In genomic region chr1:21910528-21911204, GRCh38 we compare ENCODE assay signal across 9 cellular contexts. TPM values are rescaled to one million over a fixed set of nuclear protein-coding genes. Genes with fewer than 3 reads are reported as not detected.
DNase-seq lines count a peak whose midpoint lies in the region; ATAC-seq, FAIRE-seq and TF ChIP-seq lines count a peak whose summit lies in the region.
"Had no signal": no experiment of that assay in that cellular context is flagged by ENCODE, and none has a peak within 500 bp of the region (broad histone marks: within the 10 kb centered on the region; RNA-seq: fewer than 3 reads in every experiment).

No MANE protein-coding gene starts in this region.

- no peak for TF ChIP-seq EP300 in K562 (IDR thresholded peaks at IDR 0.05; ENCODE audit: low read length)

- H4K20me1 ChIP-seq in K562 (replicated peaks; ENCODE audit: control insufficient read depth, insufficient read depth, low read length) = no peaks in the 10 kb centered on the region

- H3K4me3 ChIP-seq in K562 (no peak overlapping the region), mucosa of stomach (ENCODE audit: low read length) (no peak overlapping the region), testis (no peak overlapping the region), BE2C (ENCODE audit: low read depth, low read length) (no peak overlapping the region)

- H3K36me3 ChIP-seq in K562 (ENCODE audit: control insufficient read depth, insufficient read depth, low read length) = peaks cover 34% of the 10 kb centered on the region
- H3K36me3 ChIP-seq in mucosa of stomach (ENCODE audit: control insufficient read depth, insufficient read depth, low read length) = no peaks in the 10 kb centered on the region
- no peaks in the 10 kb centered on the region for H3K36me3 ChIP-seq in testis (ENCODE audit: low read depth, missing control alignments)
- H3K36me3 ChIP-seq in BE2C = no peaks in the 10 kb centered on the region

- H3K4me2 ChIP-seq in K562 (ENCODE audit: insufficient read depth, low read length) = peak overlapping the region; percentile 1; the same call in 1 of the 2 replicates

- DNase-seq in NCI-H345 (lab: John Stamatoyannopoulos, UW) (peak; percentile 10), K562 (ENCODE audit: extremely low read depth in 1 of 4, low spot score in 3 of 4) (no peak), testis (no peak), globus pallidus (ENCODE audit: low spot score) (no peak), DMS79 treated with DMSO at 0.1 percent for 48 hours (lab: John Stamatoyannopoulos, UW) (no peak), BE2C (no peak)
- DNase-seq: NCI-H748 treated with DMSO at 0.1 percent for 48 hours, T1000 had no signal

- in situ Hi-C loops in K562 (cut with MboI) = no loop called here

- intact Hi-C loops in K562 (cut with micrococcal nuclease) = no loop called here
- intact Hi-C loops in testis (cut with DNase I; ENCODE audit: low total_unique reads) = no loop called here

- POLR2A ChIA-PET in K562 (lab: Yijun Ruan, JAX) = interaction anchor here (0.6 to 3.4 kb wide), 4 partner anchors 10 to 186 kb away, joined by 3 to 18 read pairs (median 7); no protein-coding TSS in a partner anchor

- H3K9ac ChIP-seq in K562 (ENCODE audit: insufficient read depth in 1 of 2, low read depth in 2 of 2, low read length in 2 of 2) (peak overlapping the region; percentile 36 to 85; a peak in 3 of 4 replicates), mucosa of stomach (ENCODE audit: low read length) (peak overlapping the region; percentile 22)

- no TSS peak for BruUV-seq in K562 (replicated peaks; lab: Mats Ljungman, UMichigan)

- no peak overlapping the region for H2AFZ ChIP-seq in K562 (ENCODE audit: low read depth, low read length)

- TF ChIP-seq RAD21 in K562 (CRISPR knock-in tag; conservative IDR thresholded peaks at IDR 0.05 in 1 of 2, IDR thresholded peaks at IDR 0.05 in 1 of 2) = no peak

- TF ChIP-seq POLR2A in K562 (conservative IDR thresholded peaks at IDR 0.05) (no peak), testis (IDR thresholded peaks at IDR 0.05) (no peak)

- WGBS in K562 (ENCODE audit: insufficient coverage, low coverage, missing lambda C conversion rate) = 77% methylated on average over 11 of the region's 11 CpGs
- 64 to 70% methylated on average over 11 of the region's 11 CpGs for WGBS in testis, 2 donors

- TF ChIP-seq CTCF in K562 (IDR thresholded peaks at IDR 0.05 in 2 of 3, conservative IDR thresholded peaks at IDR 0.05 in 1 of 3; ENCODE audit: insufficient read depth in 2 of 3, low read depth in 1 of 3, low read length in 3 of 3) (no peak), testis (IDR thresholded peaks at IDR 0.05) (no peak), BE2C (IDR thresholded peaks at IDR 0.05; ENCODE audit: low read depth, low read length) (no peak)

- H3K79me2 ChIP-seq in K562 (ENCODE audit: control insufficient read depth, insufficient read depth, low read length) = peaks cover 70% of the 10 kb centered on the region

- no peak for ATAC-seq in K562

- H3K9me1 ChIP-seq in K562 (ENCODE audit: control insufficient read depth, insufficient read depth, low read length) = no peaks in the 10 kb centered on the region

- CTCF ChIA-PET in K562 (lab: Yijun Ruan, JAX; ENCODE audit: low intra/inter-chr PET ratio) = no interaction called here

- FAIRE-seq in K562 (lab: Jason Lieb, UNC) = peak; percentile 58

- H3K27ac ChIP-seq in K562 (ENCODE audit: extremely low read depth, low read depth, low read length) (peak overlapping the region; percentile 47; the same call in 1 of the 3 replicates), testis (peak overlapping the region; percentile 2 to 85)

- H3K9me3 ChIP-seq in K562 (replicated peaks; ENCODE audit: control insufficient read depth, insufficient read depth, low read depth, low read length) = no peaks in the 10 kb centered on the region
- no peaks in the 10 kb centered on the region for H3K9me3 ChIP-seq in mucosa of stomach (ENCODE audit: control insufficient read depth, low read length)
- no peaks in the 10 kb centered on the region for H3K9me3 ChIP-seq in testis
- H3K9me3 ChIP-seq in BE2C = no peaks in the 10 kb centered on the region

- H3K27me3 ChIP-seq in K562 (ENCODE audit: control insufficient read depth in 2 of 2, insufficient read depth in 2 of 2, low read length in 2 of 2) = no peaks in the 10 kb centered on the region
- H3K27me3 ChIP-seq in mucosa of stomach (ENCODE audit: control insufficient read depth, insufficient read depth, low read length) = no peaks in the 10 kb centered on the region
- no peaks in the 10 kb centered on the region for H3K27me3 ChIP-seq in testis
- no peaks in the 10 kb centered on the region for H3K27me3 ChIP-seq in BE2C

- H3K4me1 ChIP-seq in K562 (replicated peaks in 1 of 2; ENCODE audit: control insufficient read depth in 2 of 2, insufficient read depth in 2 of 2, low read length in 2 of 2) (peaks cover 76 to 81% of the 10 kb centered on the region in 2 experiments), mucosa of stomach (ENCODE audit: control insufficient read depth, insufficient read depth, low read length) (peaks cover 73% of the 10 kb centered on the region), testis (peaks cover 90% of the 10 kb centered on the region), BE2C (peaks cover 5% of the 10 kb centered on the region)

TF ChIP-seq in K562, 482 proteins besides CTCF, POLR2A, EP300 and RAD21 (continues in another document):
- TF ChIP-seq E2F5 (CRISPR knock-in tag; IDR thresholded peaks at IDR 0.05) (no peak), KLF1 (tag; IDR thresholded peaks at IDR 0.05) (no peak), ZBTB12 (CRISPR knock-in tag; IDR thresholded peaks at IDR 0.05) (no peak), TCFL5 (CRISPR knock-in tag; conservative IDR thresholded peaks at IDR 0.05) (no peak), HNRNPK (IDR thresholded peaks at IDR 0.05; ENCODE audit: low read depth, low read length, poor library complexity, severe bottlenecking) (no peak), BRD9 (IDR thresholded peaks at IDR 0.05; ENCODE audit: low read depth, partially characterized antibody) (peak; percentile 66), HDAC2 (IDR thresholded peaks at IDR 0.05) (peak; percentile 85), TCF15 (CRISPR knock-in tag; IDR thresholded peaks at IDR 0.05) (0 out of 2 replicates have a peak, but pooled peaks have one; percentile 30), SRSF9 (IDR thresholded peaks at IDR 0.05; ENCODE audit: borderline replicate concordance, low read depth, low read length) (no peak), FOXA1 (IDR thresholded peaks at IDR 0.05; ENCODE audit: borderline replicate concordance) (no peak), SRSF7 (optimal IDR thresholded peaks at IDR 0.05; ENCODE audit: low read depth, low read length) (no peak)

RNA-seq across cellular contexts. Expression of gene HSPG2, which starts 26.4 kb away (rescaled TPM):
- total RNA-seq in K562 (2011; cell fraction: chromatin; rRNA removed; ENCODE audit: low replicate concordance) = 232 and 574 TPM in 2 replicates
- 235 and 282 TPM in 2 replicates for total RNA-seq in K562 (2011; cell fraction: nucleolus; rRNA removed)
- 178 and 183 TPM in 2 replicates for total RNA-seq in K562 (2011; cell fraction: nucleoplasm; rRNA removed)
- total RNA-seq in K562 (2014; rRNA removed) (21.0 and 31.3 TPM in 2 replicates), K562 (2014; rRNA removed; fragmentation: Illumina TruSeq; extraction: Trizol) (11.4 and 15.7 TPM in 2 replicates), K562 (2015; rRNA removed; fragmentation: Illumina TruSeq; extraction: Trizol) (13.7 and 17.1 TPM in 2 replicates), K562 (2021) (139 and 160 TPM in 2 replicates), testis (10 to 100 TPM; 51.8 to 54.2 TPM)
- polyA plus RNA-seq in K562 (2011; rRNA removed) (9.9 and 20.6 TPM in 2 replicates), K562 (2014; fragmentation: Illumina TruSeq; extraction: Trizol) (30.9 and 52.3 TPM in 2 replicates), K562 (2014; fragmentation: Nextera tagmentation; extraction: Ambion mirVana) (under 1 TPM; 0.14 to 0.86 TPM), K562 (2014; rRNA removed) (29.9 and 34.2 TPM in 2 replicates), testis (ENCODE audit: insufficient read depth, low read depth, low replicate concordance) (72.1 TPM)
- polyA plus RNA-seq in K562 (2011; cell fraction: cytosol; rRNA removed) = 14.0 and 24.0 TPM in 2 replicates
- 101 and 113 TPM in 2 replicates for polyA plus RNA-seq in K562 (2011; cell fraction: nucleus; rRNA removed)
- 55.2 and 134 TPM in 2 replicates for polyA plus RNA-seq in K562 (2012)
- 23.2 and 36.8 TPM in 2 replicates for polyA minus RNA-seq in K562 (2011; rRNA and poly(A)+ RNA removed)
- 58.5 and 103 TPM in 2 replicates for polyA minus RNA-seq in K562 (2011; cell fraction: cytosol; rRNA and poly(A)+ RNA removed)
- polyA minus RNA-seq in K562 (2011; cell fraction: nucleus; rRNA and poly(A)+ RNA removed) = 67.2 and 102 TPM in 2 replicates
- 1.8 TPM for polyA plus RNA-seq in BE2C (2012; ENCODE audit: insufficient read depth, insufficient read length, low read depth)
